In the genomic region with DNA sequence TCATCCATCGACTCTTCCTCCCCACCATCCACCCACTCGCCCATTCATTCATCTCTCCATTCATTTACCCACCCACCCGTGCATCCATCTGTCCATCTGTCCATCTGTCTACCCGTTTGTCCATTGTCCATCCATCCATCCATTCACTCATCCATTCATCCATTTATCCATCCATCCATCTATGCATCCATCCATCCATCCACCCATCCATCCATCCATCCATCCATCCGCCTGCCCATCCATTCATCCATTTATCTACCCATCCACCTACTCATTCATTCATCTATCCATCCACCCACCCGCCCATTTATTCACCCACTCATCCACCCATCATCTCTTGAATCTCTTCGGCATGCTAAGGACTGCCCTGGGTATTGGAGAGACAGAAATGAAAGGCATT, we compare ENCODE assay signal across 25 cellular contexts. TPM values are rescaled to one million over a fixed set of nuclear protein-coding genes. Genes with fewer than 3 reads are reported as not detected.
"Had no signal": no experiment of that assay in that cellular context is flagged by ENCODE, and none has a peak within 500 bp of the region (broad histone marks: within the 10 kb centered on the region; RNA-seq: fewer than 3 reads in every experiment).

No MANE protein-coding gene starts in this region.

- DNase-seq: activated B cell treated with CpG ODN at 0.5 μM for 24 hours; activated CD4-positive, alpha-beta T cell treated with anti-CD3 and anti-CD28 coated beads for 36 hours; activated CD4-positive, alpha-beta T cell treated with anti-CD3 and anti-CD28 coated beads, Interleukin-2, amount 50 U/mL, for 4 hours; activated CD8-positive, alpha-beta memory T cell treated with anti-CD3 and anti-CD28 coated beads for 24 hours; activated CD8-positive, alpha-beta memory T cell treated with anti-CD3 and anti-CD28 coated beads, Interleukin-2, amount 50 U/mL, for 4 hours; activated naive CD4-positive, alpha-beta T cell treated with Interleukin-2 at 50 U/mL for 16 hours; activated naive CD8-positive, alpha-beta T cell treated with anti-CD3 and anti-CD28 coated beads for 36 hours; activated T-cell treated with anti-CD3 and anti-CD28 coated beads, Interleukin-2, amount 50 U/mL, for 48 hours; effector CD4-positive, alpha-beta T cell; hippocampal formation; left ventricle myocardium superior; mammary epithelial cell; ovary; spleen; stimulated activated CD4-positive, alpha-beta T cell treated with anti-CD3 and anti-CD28 coated beads, Interleukin-4, amount 100 ng/mL, for 1 hour; stimulated activated naive CD4-positive, alpha-beta T cell treated with Interleukin-2 at 50 U/mL for 16 hours; T-helper 9 cell had no signal

- H3K36me3 ChIP-seq: cardiac muscle cell, neutrophil, ovary, prostate gland, spleen, tibial nerve had no signal

- H3K4me3 Mint-ChIP-seq: activated B cell treated with CpG ODN at 0.5 μM for 24 hours; activated CD4-positive, alpha-beta T cell treated with anti-CD3 and anti-CD28 coated beads for 36 hours; activated naive CD8-positive, alpha-beta T cell treated with anti-CD3 and anti-CD28 coated beads for 36 hours; dendritic cell treated with granulocyte-macrophage colony-stimulating factor and Interleukin-4, amounts not matched to agents 40 ng/mL and 50 ng/mL, for 4 days; mesothelial cell of epicardium; natural killer cell treated with Interleukin-12 subunit alpha and Interleukin-12 subunit beta and Interleukin-15 and Interleukin-18, amount 100 ng/mL, for 72 hours had no signal

- H3K4me1 Mint-ChIP-seq: activated B cell treated with CpG ODN at 0.5 μM for 24 hours; activated CD4-positive, alpha-beta T cell treated with anti-CD3 and anti-CD28 coated beads for 36 hours; activated naive CD8-positive, alpha-beta T cell treated with anti-CD3 and anti-CD28 coated beads for 36 hours had no signal

- H3K27ac ChIP-seq: cardiac muscle cell, neutrophil, ovary, spleen had no signal

- H3K36me3 Mint-ChIP-seq: activated naive CD8-positive, alpha-beta T cell treated with anti-CD3 and anti-CD28 coated beads for 36 hours; mesothelial cell of epicardium; natural killer cell treated with Interleukin-12 subunit alpha and Interleukin-12 subunit beta and Interleukin-15 and Interleukin-18, amount 100 ng/mL, for 72 hours had no signal

- H3K9me3 ChIP-seq: neutrophil, ovary, prostate gland, spleen, tibial nerve had no signal

- ATAC-seq: activated CD4-positive, alpha-beta T cell treated with anti-CD3 and anti-CD28 coated beads for 36 hours; left ventricle myocardium superior; natural killer cell treated with Interleukin-12 subunit alpha and Interleukin-12 subunit beta and Interleukin-15 and Interleukin-18, amount 100 ng/mL, for 72 hours had no signal

- H3K27me3 ChIP-seq: cardiac muscle cell, ovary, spleen, tibial nerve had no signal

- H3K27ac Mint-ChIP-seq: activated B cell treated with CpG ODN at 0.5 μM for 24 hours; activated CD4-positive, alpha-beta T cell treated with anti-CD3 and anti-CD28 coated beads for 36 hours; activated naive CD8-positive, alpha-beta T cell treated with anti-CD3 and anti-CD28 coated beads for 36 hours; dendritic cell treated with granulocyte-macrophage colony-stimulating factor and Interleukin-4, amounts not matched to agents 40 ng/mL and 50 ng/mL, for 4 days; mesothelial cell of epicardium; natural killer cell treated with Interleukin-12 subunit alpha and Interleukin-12 subunit beta and Interleukin-15 and Interleukin-18, amount 100 ng/mL, for 72 hours had no signal

- H3K4me3 ChIP-seq: cardiac muscle cell, ovary, prostate gland, spleen, tibial nerve had no signal

- H3K9me3 Mint-ChIP-seq: activated B cell treated with CpG ODN at 0.5 μM for 24 hours; activated naive CD8-positive, alpha-beta T cell treated with anti-CD3 and anti-CD28 coated beads for 36 hours; dendritic cell treated with granulocyte-macrophage colony-stimulating factor and Interleukin-4, amounts not matched to agents 40 ng/mL and 50 ng/mL, for 4 days; mesothelial cell of epicardium; natural killer cell treated with Interleukin-12 subunit alpha and Interleukin-12 subunit beta and Interleukin-15 and Interleukin-18, amount 100 ng/mL, for 72 hours had no signal

RNA-seq across cellular contexts. Expression of gene ARHGEF10L, which starts 18.5 kb away (rescaled TPM):
- total RNA-seq: activated CD4-positive, alpha-beta T cell treated with anti-CD3 and anti-CD28 coated beads for 36 hours; activated naive CD8-positive, alpha-beta T cell treated with anti-CD3 and anti-CD28 coated beads for 36 hours; natural killer cell treated with Interleukin-12 subunit alpha and Interleukin-12 subunit beta and Interleukin-15 and Interleukin-18, amount 100 ng/mL, for 72 hours; T-helper 1 cell treated with Interleukin-12 subunit alpha and Interleukin-12 subunit beta and Interleukin-4 antibody, amounts not matched to agents 30 ng/mL and 1 ng/mL, for 36 hours had no signal
